In genomic region chr6:158536891-158537798, GRCh38 we compare ENCODE assay signal across 1 cellular context.
TF ChIP-seq lines count a peak whose summit lies in the region.

No MANE protein-coding gene starts in this region.

TF ChIP-seq in HEK293, 187 proteins besides CTCF, POLR2A, EP300 and RAD21 (continued from another document):
- no peak for TF ChIP-seq ZNF16 (tag by site-specific recombination; IDR thresholded peaks at IDR 0.05; ENCODE audit: low read depth)
- TF ChIP-seq ZNF366 (tag by site-specific recombination; conservative IDR thresholded peaks at IDR 0.05): no peak
- no peak for TF ChIP-seq ZSCAN4 (tag by site-specific recombination; IDR thresholded peaks at IDR 0.05)
- no peak for TF ChIP-seq ZNF747 (tag by site-specific recombination; IDR thresholded peaks at IDR 0.05)
- TF ChIP-seq ZNF239 (tag by site-specific recombination; IDR thresholded peaks at IDR 0.05): no peak
- TF ChIP-seq HIC1 (tag by site-specific recombination; IDR thresholded peaks at IDR 0.05): no peak
- TF ChIP-seq ZNF2 (tag by site-specific recombination; IDR thresholded peaks at IDR 0.05): no peak
- TF ChIP-seq KLF17 (tag by site-specific recombination; IDR thresholded peaks at IDR 0.05): no peak
- TF ChIP-seq ZNF175 (tag by site-specific recombination; IDR thresholded peaks at IDR 0.05): no peak
- TF ChIP-seq ZNF629 (tag by site-specific recombination; IDR thresholded peaks at IDR 0.05): no peak
- no peak for TF ChIP-seq SP7 (tag by site-specific recombination; IDR thresholded peaks at IDR 0.05)
- no peak for TF ChIP-seq ZNF426 (tag by site-specific recombination; IDR thresholded peaks at IDR 0.05)
- no peak for TF ChIP-seq ZFP37 (tag by site-specific recombination; IDR thresholded peaks at IDR 0.05)
- TF ChIP-seq TRIM28 (IDR thresholded peaks at IDR 0.05; ENCODE audit: borderline replicate concordance, low read length): no peak
- peak; percentile 72 for TF ChIP-seq SP2 (tag by site-specific recombination; IDR thresholded peaks at IDR 0.05)
- peak; percentile 89 for TF ChIP-seq ZNF561 (tag by site-specific recombination; IDR thresholded peaks at IDR 0.05; ENCODE audit: borderline replicate concordance)
- TF ChIP-seq EGR2 (tag by site-specific recombination; IDR thresholded peaks at IDR 0.05; ENCODE audit: low read depth): peak; percentile 36
- no peak for TF ChIP-seq ZNF670 (tag by site-specific recombination; IDR thresholded peaks at IDR 0.05; ENCODE audit: low read depth)
- no peak for TF ChIP-seq ZFP3 (tag by site-specific recombination; IDR thresholded peaks at IDR 0.05; ENCODE audit: low read depth)
- no peak for TF ChIP-seq ZNF768 (tag by site-specific recombination; IDR thresholded peaks at IDR 0.05)
- TF ChIP-seq KLF7 (tag by site-specific recombination; IDR thresholded peaks at IDR 0.05; ENCODE audit: borderline replicate concordance): peak; percentile 36; the same call in 1 of the 2 replicates
- no peak for TF ChIP-seq ZNF121 (tag by site-specific recombination; IDR thresholded peaks at IDR 0.05)
- TF ChIP-seq ZNF138 (tag by site-specific recombination; IDR thresholded peaks at IDR 0.05; ENCODE audit: borderline replicate concordance): no peak
- TF ChIP-seq HOXD13 (CRISPR knock-in tag; IDR thresholded peaks at IDR 0.05; ENCODE audit: borderline replicate concordance): no peak
- no peak for TF ChIP-seq ZNF513 (tag by site-specific recombination; IDR thresholded peaks at IDR 0.05)
- no peak for TF ChIP-seq ZNF133 (tag by site-specific recombination; IDR thresholded peaks at IDR 0.05)
- TF ChIP-seq ZNF311 (tag by site-specific recombination; IDR thresholded peaks at IDR 0.05; ENCODE audit: borderline replicate concordance): no peak
- TF ChIP-seq ZNF398 (tag by site-specific recombination; IDR thresholded peaks at IDR 0.05): peak; percentile 94
- TF ChIP-seq KLF9 (tag by site-specific recombination; IDR thresholded peaks at IDR 0.05; ENCODE audit: low read depth): peak; percentile 38; the same call in 1 of the 2 replicates
- TF ChIP-seq ZNF169 (tag by site-specific recombination; IDR thresholded peaks at IDR 0.05): no peak
- no peak for TF ChIP-seq ZNF221 (tag by site-specific recombination; IDR thresholded peaks at IDR 0.05; ENCODE audit: borderline replicate concordance)
- no peak for TF ChIP-seq ZNF292 (tag by site-specific recombination; IDR thresholded peaks at IDR 0.05; ENCODE audit: borderline replicate concordance, low read depth)
- peak; percentile 66 for TF ChIP-seq ZBTB8A (tag by site-specific recombination; IDR thresholded peaks at IDR 0.05)
TF ChIP-seq in HEK293: peak in this region for 25.
